Comparison of ENCODE assay signal across 25 cellular contexts in the genomic region with DNA sequence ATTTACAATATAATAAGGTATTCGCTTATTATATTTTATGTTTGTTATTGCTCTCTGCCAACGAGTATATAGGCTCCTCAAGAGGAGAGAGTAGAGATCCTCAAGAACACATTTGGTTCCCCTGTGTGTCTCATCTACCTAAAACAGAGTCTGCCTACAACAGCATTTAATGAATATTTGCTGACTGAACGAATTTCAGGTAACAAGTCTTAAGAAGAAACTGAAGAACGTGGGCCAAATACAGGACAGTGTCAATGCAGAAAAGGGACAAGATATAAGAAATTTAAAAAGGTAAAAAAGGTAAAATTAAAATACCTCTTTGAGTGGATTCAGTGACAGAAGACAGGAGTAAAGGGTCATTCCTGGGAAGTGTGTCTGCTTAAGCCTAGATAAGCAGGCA.
"Had no signal": no experiment of that assay in that cellular context is flagged by ENCODE, and none has a peak within 500 bp of the region (broad histone marks: within the 10 kb centered on the region; RNA-seq: fewer than 3 reads in every experiment).

No MANE protein-coding gene starts in this region.

- H3K27me3 ChIP-seq: colonic mucosa, esophagus squamous epithelium, gastrocnemius medialis, heart right ventricle, left lung had no signal

- H3K4me1 ChIP-seq: colonic mucosa, esophagus squamous epithelium, gastrocnemius medialis, heart right ventricle, left lung, lower lobe of right lung had no signal

- H3K9me3 ChIP-seq: colonic mucosa, esophagus squamous epithelium, gastrocnemius medialis, heart right ventricle, left lung, lower lobe of right lung, mucosa of descending colon had no signal

- H3K27ac ChIP-seq: colonic mucosa, epithelial cell of prostate, esophagus squamous epithelium, gastrocnemius medialis, heart right ventricle, left lung, lower lobe of right lung had no signal

- H3K36me3 ChIP-seq: colonic mucosa, esophagus squamous epithelium, gastrocnemius medialis, heart right ventricle, left lung, lower lobe of right lung had no signal

- DNase-seq: colonic mucosa; cortex of kidney; effector CD8-positive, alpha-beta T cell; effector memory CD8-positive, alpha-beta T cell; erythroblast; esophagus squamous epithelium; foreskin fibroblast; foreskin melanocyte; gastrocnemius medialis; glutamatergic neuron; head of caudate nucleus; heart right ventricle; hippocampal formation; left cardiac atrium; left lung; left ventricle myocardium superior; lower lobe of right lung; mesenchymal stem cell; mucosa of descending colon; naive B cell had no signal

- H3K4me3 ChIP-seq: colonic mucosa, esophagus squamous epithelium, gastrocnemius medialis, heart right ventricle, left lung, lower lobe of right lung, mucosa of descending colon had no signal

- FAIRE-seq: endometrium, islet of Langerhans, keratinocyte had no signal

- ATAC-seq: effector memory CD8-positive, alpha-beta T cell; esophagus mucosa; gastrocnemius medialis; heart right ventricle; left cardiac atrium; left lung; left ventricle myocardium superior; lower lobe of right lung; mucosa of descending colon had no signal
